In genomic region chr19:4030981-4031380, GRCh38 we compare ENCODE assay signal across 27 cellular contexts. TPM values are rescaled to one million over a fixed set of nuclear protein-coding genes. Genes with fewer than 3 reads are reported as not detected.
A peak's percentile ranks its signal among the peaks of the same experiment; 100 is the strongest.
DNase-seq lines count a peak whose midpoint lies in the region; ATAC-seq, FAIRE-seq and TF ChIP-seq lines count a peak whose summit lies in the region.
"Had no signal": no experiment of that assay in that cellular context is flagged by ENCODE, and none has a peak within 500 bp of the region (broad histone marks: within the 10 kb centered on the region; RNA-seq: fewer than 3 reads in every experiment).

No MANE protein-coding gene starts in this region.

- CTCF ChIA-PET in GM12878 (lab: Yijun Ruan, JAX) (no interaction called here), HepG2 (lab: Yijun Ruan, JAX; ENCODE audit: low intra/inter-chr PET ratio, low total read pairs) (no interaction called here)

- intact Hi-C loops in GM12878 (cut with micrococcal nuclease; ENCODE audit: unreplicated experiment) (no loop called here), HepG2 (cut with micrococcal nuclease; ENCODE audit: unreplicated experiment) (no loop called here)

- BruUV-seq in GM12878 (replicated peaks; lab: Mats Ljungman, UMichigan) (no TSS peak), HepG2 (replicated peaks; lab: Mats Ljungman, UMichigan) (no TSS peak)

- DNase-seq in GM12878 (ENCODE audit: low read depth, low spot score) (no peak), HepG2 (ENCODE audit: low spot score) (no peak), tibial nerve (ENCODE audit: low spot score in 2 of 2) (no peak), SIG-M5 treated with dmso at 0.1 percent for 504 hours (lab: John Stamatoyannopoulos, UW; ENCODE audit: unreplicated experiment) (no peak)
- DNase-seq in stimulated activated effector memory CD8-positive, alpha-beta T cell treated with anti-CD3 and anti-CD28 coated beads, Interleukin-12 subunit alpha, Interleukin-12 subunit beta, amount 100 ng/mL, for 72 hours (ENCODE audit: low spot score in 2 of 2) = no peak
- no peak for DNase-seq in effector memory CD4-positive, alpha-beta T cell
- DNase-seq: 8988T; ACHN; AML-193; BE2C; CD4-positive, alpha-beta T cell; CD8-positive, alpha-beta memory T cell; DMS 273 treated with DMSO at 0.1 percent for 48 hours; DMS79; EL; GDM1; GM23248; H7; HCEC 1CT had no signal

- SMC1A ChIA-PET in GM12878 (lab: Charles Lee; ENCODE audit: uncharacterized antibody, unreplicated experiment) = no interaction called here

- H3K4me1 Mint-ChIP-seq in stimulated activated effector memory CD8-positive, alpha-beta T cell treated with anti-CD3 and anti-CD28 coated beads, Interleukin-12 subunit alpha, Interleukin-12 subunit beta, amount 100 ng/mL, for 72 hours = no peaks in the 10 kb centered on the region
- H3K4me1 Mint-ChIP-seq: CD8-positive, alpha-beta memory T cell had no signal

- H3K9ac ChIP-seq in GM12878 (ENCODE audit: control insufficient read depth, insufficient read depth, low read length) = no peak overlapping the region
- no peak overlapping the region for H3K9ac ChIP-seq in HepG2 (ENCODE audit: insufficient read depth, low read depth, low read length)
- H3K9ac ChIP-seq: GM23248 had no signal

- no peak overlapping the region for H3K4me2 ChIP-seq in GM12878 (ENCODE audit: control insufficient read depth, insufficient read depth)
- H3K4me2 ChIP-seq in HepG2 (ENCODE audit: low read depth, low read length) = no peak overlapping the region
- H3K4me2 ChIP-seq: A549; BLaER1 treated with 17β-estradiol and CSF1 and Interleukin-3, amounts not matched to agents 10 nM and 100 nM had no signal

- H3K4me3 Mint-ChIP-seq in stimulated activated effector memory CD8-positive, alpha-beta T cell treated with anti-CD3 and anti-CD28 coated beads, Interleukin-12 subunit alpha, Interleukin-12 subunit beta, amount 100 ng/mL, for 72 hours = no peak overlapping the region
- H3K4me3 Mint-ChIP-seq: CD14-positive monocyte; CD4-positive, alpha-beta T cell; CD8-positive, alpha-beta memory T cell had no signal

- H3K4me3 ChIP-seq in GM12878 (no peak overlapping the region), HepG2 (replicated peaks in 1 of 3; ENCODE audit: insufficient read depth in 1 of 3, low read depth in 2 of 3, low read length in 3 of 3) (no peak overlapping the region), tibial nerve (no peak overlapping the region)
- H3K4me3 ChIP-seq in effector memory CD4-positive, alpha-beta T cell (ENCODE audit: insufficient read depth, low read depth, low read length, poor library complexity, severe bottlenecking) = no peak overlapping the region
- H3K4me3 ChIP-seq: A549; BLaER1 treated with 17β-estradiol and CSF1 and Interleukin-3, amounts not matched to agents 10 nM and 100 nM; GM23248 had no signal

- peak overlapping the region; percentile 60 for H3K27ac Mint-ChIP-seq in stimulated activated effector memory CD8-positive, alpha-beta T cell treated with anti-CD3 and anti-CD28 coated beads, Interleukin-12 subunit alpha, Interleukin-12 subunit beta, amount 100 ng/mL, for 72 hours
- H3K27ac Mint-ChIP-seq: CD14-positive monocyte; CD4-positive, alpha-beta T cell had no signal

- WGBS in GM12878 (ENCODE audit: insufficient coverage, insufficient replicate concordance, low lambda C conversion rate, missing lambda C conversion rate) = 100% methylated on average over 7 of the region's 9 CpGs
- WGBS in HepG2 (ENCODE audit: low lambda C conversion rate) = 80% methylated on average over 1 of the region's 9 CpGs
- 60 to 78% methylated on average over 4 to 9 of the region's 9 CpGs for WGBS in tibial nerve, 2 donors

- TF ChIP-seq CTCF in GM12878 (IDR thresholded peaks at IDR 0.05 in 2 of 3, conservative IDR thresholded peaks at IDR 0.05 in 1 of 3; ENCODE audit: control insufficient read depth in 2 of 3, extremely low read depth in 1 of 3, insufficient read depth in 1 of 3, low read depth in 3 of 3, low read length in 3 of 3) (no peak), HepG2 (CRISPR knock-in tag; IDR thresholded peaks at IDR 0.05) (no peak), tibial nerve (IDR thresholded peaks at IDR 0.05) (no peak)

- in situ Hi-C loops in GM12878 (cut with MboI) (no loop called here), HepG2 (cut with HindIII; ENCODE audit: extremely low pct_ligation_motif_present, low pct_unique_long_range_greater_than_20kb) (no loop called here)

- H3K79me2 ChIP-seq in GM12878 (ENCODE audit: control insufficient read depth, insufficient read depth, low read length) (no peaks in the 10 kb centered on the region), HepG2 (ENCODE audit: insufficient read depth, low read length) (no peaks in the 10 kb centered on the region)

- H3K36me3 Mint-ChIP-seq in stimulated activated effector memory CD8-positive, alpha-beta T cell treated with anti-CD3 and anti-CD28 coated beads, Interleukin-12 subunit alpha, Interleukin-12 subunit beta, amount 100 ng/mL, for 72 hours = peaks cover 55% of the 10 kb centered on the region

- no peaks in the 10 kb centered on the region for H3K9me3 Mint-ChIP-seq in stimulated activated effector memory CD8-positive, alpha-beta T cell treated with anti-CD3 and anti-CD28 coated beads, Interleukin-12 subunit alpha, Interleukin-12 subunit beta, amount 100 ng/mL, for 72 hours
- H3K9me3 Mint-ChIP-seq: CD4-positive, alpha-beta T cell; CD8-positive, alpha-beta memory T cell had no signal

- no peak overlapping the region for H3K27ac ChIP-seq in GM12878 (ENCODE audit: control insufficient read depth, insufficient read depth)
- no peak overlapping the region for H3K27ac ChIP-seq in HepG2 (ENCODE audit: extremely low read length, insufficient read depth, low read length)
- H3K27ac ChIP-seq in tibial nerve = peak overlapping the region; percentile 36 to 87 (median 71)
- H3K27ac ChIP-seq in effector memory CD4-positive, alpha-beta T cell (ENCODE audit: insufficient read depth, low read length, poor library complexity, severe bottlenecking) = no peak overlapping the region
- H3K27ac ChIP-seq: A549, GM23248 had no signal

- peaks cover 0 to 12% of the 10 kb centered on the region in 2 experiments; a peak in 3 of 4 replicates for H3K36me3 ChIP-seq in GM12878 (ENCODE audit: control insufficient read depth in 2 of 2, insufficient read depth in 2 of 2, low read length in 1 of 2)
- H3K36me3 ChIP-seq in HepG2 (replicated peaks in 1 of 2; ENCODE audit: control insufficient read depth in 1 of 2, insufficient read depth in 2 of 2, low read length in 2 of 2) = peaks cover 9 to 18% of the 10 kb centered on the region in 2 experiments; a peak in 4 of 5 replicates
- H3K36me3 ChIP-seq in tibial nerve = peaks cover 5 to 89% (median 21%) of the 10 kb centered on the region in 3 donors
- H3K36me3 ChIP-seq in effector memory CD4-positive, alpha-beta T cell (ENCODE audit: control insufficient read depth, insufficient read depth, low read length) = peaks cover 44% of the 10 kb centered on the region

- TF ChIP-seq POLR2A in GM12878 (IDR thresholded peaks at IDR 0.05; ENCODE audit: low read depth, low read length) (0 out of 2 replicates have a peak, but pooled peaks have one; percentile 28), HepG2 (IDR thresholded peaks at IDR 0.05; ENCODE audit: insufficient read depth in 1 of 2, low read depth in 2 of 2, low read length in 2 of 2) (no peak), tibial nerve (IDR thresholded peaks at IDR 0.05) (no peak)

- H3K4me1 ChIP-seq in GM12878 (ENCODE audit: control insufficient read depth, insufficient read depth, low read length) (no peaks in the 10 kb centered on the region), HepG2 (ENCODE audit: insufficient read depth, low read length) (no peaks in the 10 kb centered on the region), tibial nerve (peaks cover 0 to 51% (median 29%) of the 10 kb centered on the region in 4 donors)
- H3K4me1 ChIP-seq in effector memory CD4-positive, alpha-beta T cell (ENCODE audit: control insufficient read depth, insufficient read depth, low read length, poor library complexity, severe bottlenecking) = no peaks in the 10 kb centered on the region
- H3K4me1 ChIP-seq: A549; BE2C; BLaER1 treated with 17β-estradiol and CSF1 and Interleukin-3, amounts not matched to agents 10 nM and 100 nM had no signal

- TF ChIP-seq RAD21 in GM12878 (IDR thresholded peaks at IDR 0.05; ENCODE audit: insufficient read depth, low read depth, low read length) (no peak), HepG2 (CRISPR knock-in tag; IDR thresholded peaks at IDR 0.05) (no peak)

- no peak for ATAC-seq in GM12878
- no peak for ATAC-seq in HepG2
- no peak for ATAC-seq in stimulated activated effector memory CD8-positive, alpha-beta T cell treated with anti-CD3 and anti-CD28 coated beads, Interleukin-12 subunit alpha, Interleukin-12 subunit beta, amount 100 ng/mL, for 72 hours
- ATAC-seq in HG03565 (IDR thresholded peaks at IDR 0.05; ENCODE audit: unreplicated experiment) = no peak
- ATAC-seq: A549 had no signal

- TF ChIP-seq EP300 in GM12878 (IDR thresholded peaks at IDR 0.05; ENCODE audit: borderline replicate concordance in 1 of 2, control insufficient read depth in 1 of 2, low read depth in 2 of 2, low read length in 2 of 2) (no peak), HepG2 (IDR thresholded peaks at IDR 0.05; ENCODE audit: low read depth in 2 of 2, low read length in 2 of 2) (no peak), HepG2 (CRISPR knock-in tag; IDR thresholded peaks at IDR 0.05; ENCODE audit: borderline replicate concordance) (no peak), tibial nerve (IDR thresholded peaks at IDR 0.05) (no peak)

- H4K20me1 ChIP-seq in GM12878 (ENCODE audit: control insufficient read depth, insufficient read depth) (no peaks in the 10 kb centered on the region), HepG2 (ENCODE audit: insufficient read depth, low read length) (no peaks in the 10 kb centered on the region)

- no peak for FAIRE-seq in GM12878 (lab: Jason Lieb, UNC)
- FAIRE-seq in HepG2 (lab: Jason Lieb, UNC) = no peak
- FAIRE-seq: A549, D721Med, GM12891, GM19239, H1 had no signal

- POLR2A ChIA-PET in GM12878 (lab: Charles Lee) = no interaction called here
- POLR2A ChIA-PET in HepG2 (lab: Yijun Ruan, JAX) = no interaction called here

- RAD21 ChIA-PET in GM12878 (lab: Charles Lee; ENCODE audit: unreplicated experiment) = no interaction called here

- H3K27me3 ChIP-seq in GM12878 (replicated peaks in 1 of 2; ENCODE audit: control insufficient read depth in 2 of 2, insufficient read depth in 2 of 2, low read length in 1 of 2) (no peaks in the 10 kb centered on the region), HepG2 (ENCODE audit: control insufficient read depth in 1 of 2, insufficient read depth in 2 of 2, low read length in 2 of 2) (no peaks in the 10 kb centered on the region), tibial nerve (no peaks in the 10 kb centered on the region)
- H3K27me3 ChIP-seq in effector memory CD4-positive, alpha-beta T cell (replicated peaks; ENCODE audit: control insufficient read depth, insufficient read depth, low read length, poor library complexity, severe bottlenecking) = no peaks in the 10 kb centered on the region
- H3K27me3 ChIP-seq: BE2C; BLaER1 treated with 17β-estradiol and CSF1 and Interleukin-3, amounts not matched to agents 10 nM and 100 nM had no signal

- H2AFZ ChIP-seq in GM12878 (ENCODE audit: control insufficient read depth, low read depth, low read length) (no peak overlapping the region), HepG2 (ENCODE audit: low read length) (no peak overlapping the region)
- H2AFZ ChIP-seq: GM23248 had no signal

- H3K9me3 ChIP-seq in GM12878 (replicated peaks; ENCODE audit: control insufficient read depth, insufficient read depth, low read length) (peaks cover 2% of the 10 kb centered on the region; the same call in 2 of the 3 replicates), HepG2 (ENCODE audit: low read length) (no peaks in the 10 kb centered on the region), tibial nerve (no peaks in the 10 kb centered on the region)
- no peaks in the 10 kb centered on the region for H3K9me3 ChIP-seq in effector memory CD4-positive, alpha-beta T cell (ENCODE audit: control insufficient read depth, low read length)
- H3K9me3 ChIP-seq: A549, BE2C had no signal

RNA-seq across cellular contexts. Expression of gene PIAS4, which starts 23.4 kb away (rescaled TPM):
- 20.6 and 22.2 TPM in 2 replicates for total RNA-seq in GM12878 (2013; cell fraction: nucleolus; rRNA removed)
- 17.8 and 22.0 TPM in 2 replicates for total RNA-seq in GM12878 (2014; rRNA removed)
- total RNA-seq in GM12878 (2014; rRNA removed; fragmentation: Illumina TruSeq; extraction: Trizol) = 5.7 and 10.6 TPM in 2 replicates
- total RNA-seq in GM12878 (2021) = 23.2 and 25.1 TPM in 2 replicates
- 12.1 TPM for polyA plus RNA-seq in GM12878 (2011; ENCODE audit: low read depth)
- polyA plus RNA-seq in GM12878 (2011; rRNA removed) = 2.7 and 7.7 TPM in 2 replicates
- 11.0 and 13.0 TPM in 2 replicates for polyA plus RNA-seq in GM12878 (2011; cell fraction: cytosol; rRNA removed)
- 16.1 and 32.0 TPM in 2 replicates for polyA plus RNA-seq in GM12878 (2011; cell fraction: nucleus; rRNA removed)
- 15.2 and 24.4 TPM in 2 replicates for polyA plus RNA-seq in GM12878 (2012)
- 5.4 and 9.6 TPM in 2 replicates for polyA plus RNA-seq in GM12878 (2014; fragmentation: Illumina TruSeq; extraction: Trizol)
- polyA plus RNA-seq in GM12878 (2014; fragmentation: Nextera tagmentation; extraction: Ambion mirVana) = under 1 TPM; 0.13 to 0.40 TPM
- 17.9 and 23.1 TPM in 2 replicates for polyA plus RNA-seq in GM12878 (2014; rRNA removed)
- polyA plus RNA-seq in GM12878 (2016; fragmentation: Nextera tagmentation; extraction: Ambion mirVana) = 10 to 100 TPM; 12.0 to 13.5 TPM
- polyA minus RNA-seq in GM12878 (2011; rRNA and poly(A)+ RNA removed) = 4.2 and 14.1 TPM in 2 replicates
- polyA minus RNA-seq in GM12878 (2011; cell fraction: cytosol; rRNA and poly(A)+ RNA removed) = 4.5 and 4.8 TPM in 2 replicates
- 14.3 and 19.8 TPM in 2 replicates for polyA minus RNA-seq in GM12878 (2011; cell fraction: nucleus; rRNA and poly(A)+ RNA removed)
- total RNA-seq in HepG2 (2016; rRNA removed; fragmentation: Illumina TruSeq; extraction: Trizol) = 20.1 and 22.4 TPM in 2 replicates
- 4.3 and 5.1 TPM in 2 replicates for total RNA-seq in HepG2 (2016; cell fraction: cytosol; rRNA removed; fragmentation: Illumina TruSeq; extraction: Trizol; ENCODE audit: low read depth)
- total RNA-seq in HepG2 (2016; cell fraction: insoluble cytoplasmic fraction; rRNA removed; fragmentation: Illumina TruSeq; extraction: Trizol) = 16.7 and 23.3 TPM in 2 replicates
- total RNA-seq in HepG2 (2016; cell fraction: membrane; rRNA removed; fragmentation: Illumina TruSeq; extraction: Trizol) = 9.8 and 11.2 TPM in 2 replicates
- total RNA-seq in HepG2 (2016; cell fraction: nucleus; rRNA removed; fragmentation: Illumina TruSeq; extraction: Trizol) = 9.7 and 15.2 TPM in 2 replicates
- polyA plus RNA-seq in HepG2 (2011; rRNA removed) = 8.7 and 9.0 TPM in 2 replicates
- polyA plus RNA-seq in HepG2 (2011; cell fraction: cytosol; rRNA removed) = 11.2 and 43.1 TPM in 2 replicates
- polyA plus RNA-seq in HepG2 (2011; cell fraction: nucleus; rRNA removed) = 22.4 and 27.4 TPM in 2 replicates
- polyA plus RNA-seq in HepG2 (2012) = 19.1 and 20.7 TPM in 2 replicates
- polyA plus RNA-seq in HepG2 (2016; cell fraction: cytosol; fragmentation: Illumina TruSeq; extraction: Trizol; ENCODE audit: low read depth) = 3.3 and 3.5 TPM in 2 replicates
- 18.2 and 33.3 TPM in 2 replicates for polyA plus RNA-seq in HepG2 (2016; cell fraction: insoluble cytoplasmic fraction; fragmentation: Illumina TruSeq; extraction: Trizol; ENCODE audit: low read depth)
- polyA plus RNA-seq in HepG2 (2016; cell fraction: membrane; fragmentation: Illumina TruSeq; extraction: Trizol; ENCODE audit: low read depth) = 5.6 and 5.9 TPM in 2 replicates
- 36.3 and 39.1 TPM in 2 replicates for polyA plus RNA-seq in HepG2 (2016; cell fraction: nucleus; fragmentation: Illumina TruSeq; extraction: Trizol; ENCODE audit: insufficient read depth, low read depth)
- polyA minus RNA-seq in HepG2 (2011; rRNA and poly(A)+ RNA removed; ENCODE audit: low replicate concordance) = 12.2 and 13.9 TPM in 2 replicates
- polyA minus RNA-seq in HepG2 (2011; cell fraction: cytosol; rRNA and poly(A)+ RNA removed) = 5.1 and 7.7 TPM in 2 replicates
- 14.5 and 15.1 TPM in 2 replicates for polyA minus RNA-seq in HepG2 (2011; cell fraction: nucleus; rRNA and poly(A)+ RNA removed)
- 10 to 100 TPM; 23.0 to 32.4 (median 26.3) TPM for total RNA-seq in tibial nerve

RNA-seq across cellular contexts. Expression of gene ZBTB7A, which starts 35.7 kb away (rescaled TPM):
- 20.9 and 24.8 TPM in 2 replicates for total RNA-seq in GM12878 (2013; cell fraction: nucleolus; rRNA removed)
- total RNA-seq in GM12878 (2014; rRNA removed) (10.6 and 15.9 TPM in 2 replicates), GM12878 (2014; rRNA removed; fragmentation: Illumina TruSeq; extraction: Trizol) (3.2 TPM in 2 replicates), GM12878 (2021) (40.0 and 42.4 TPM in 2 replicates), HepG2 (2016; rRNA removed; fragmentation: Illumina TruSeq; extraction: Trizol) (3.5 and 3.6 TPM in 2 replicates), tibial nerve (10 to 100 TPM; 64.9 to 97.7 (median 86.7) TPM)
- polyA plus RNA-seq in GM12878 (2011; ENCODE audit: low read depth) = 2.2 TPM
- polyA plus RNA-seq in GM12878 (2011; rRNA removed) (0.84 and 2.5 TPM in 2 replicates), GM12878 (2014; fragmentation: Illumina TruSeq; extraction: Trizol) (4.1 and 5.9 TPM in 2 replicates), GM12878 (2014; fragmentation: Nextera tagmentation; extraction: Ambion mirVana) (under 1 TPM; 0.26 to 0.73 TPM), GM12878 (2014; rRNA removed) (16.2 and 22.2 TPM in 2 replicates), GM12878 (2016; fragmentation: Nextera tagmentation; extraction: Ambion mirVana) (10 to 100 TPM in 1 of 2 experiments, 1 to 10 TPM in 1; 2.0 to 10.1 TPM), HepG2 (2011; rRNA removed) (4.0 and 5.5 TPM in 2 replicates)
- 4.5 and 7.6 TPM in 2 replicates for polyA plus RNA-seq in GM12878 (2011; cell fraction: cytosol; rRNA removed)
- 12.8 and 18.3 TPM in 2 replicates for polyA plus RNA-seq in GM12878 (2011; cell fraction: nucleus; rRNA removed)
- polyA plus RNA-seq in GM12878 (2012) = 14.1 and 15.9 TPM in 2 replicates
- polyA minus RNA-seq in GM12878 (2011; rRNA and poly(A)+ RNA removed) = 3.6 and 6.5 TPM in 2 replicates
- polyA minus RNA-seq in GM12878 (2011; cell fraction: cytosol; rRNA and poly(A)+ RNA removed) = 12.4 and 12.8 TPM in 2 replicates
- 3.6 and 4.7 TPM in 2 replicates for polyA minus RNA-seq in GM12878 (2011; cell fraction: nucleus; rRNA and poly(A)+ RNA removed)
- 1.8 TPM in 2 replicates for total RNA-seq in HepG2 (2016; cell fraction: cytosol; rRNA removed; fragmentation: Illumina TruSeq; extraction: Trizol; ENCODE audit: low read depth)
- total RNA-seq in HepG2 (2016; cell fraction: insoluble cytoplasmic fraction; rRNA removed; fragmentation: Illumina TruSeq; extraction: Trizol) = 2.7 and 3.2 TPM in 2 replicates
- 3.7 and 4.3 TPM in 2 replicates for total RNA-seq in HepG2 (2016; cell fraction: membrane; rRNA removed; fragmentation: Illumina TruSeq; extraction: Trizol)
- 3.0 and 3.1 TPM in 2 replicates for total RNA-seq in HepG2 (2016; cell fraction: nucleus; rRNA removed; fragmentation: Illumina TruSeq; extraction: Trizol)
- polyA plus RNA-seq in HepG2 (2011; cell fraction: cytosol; rRNA removed) = 2.9 and 4.8 TPM in 2 replicates
- 23.5 and 34.3 TPM in 2 replicates for polyA plus RNA-seq in HepG2 (2011; cell fraction: nucleus; rRNA removed)
- polyA plus RNA-seq in HepG2 (2012) = 4.7 and 6.0 TPM in 2 replicates
- polyA plus RNA-seq in HepG2 (2016; cell fraction: cytosol; fragmentation: Illumina TruSeq; extraction: Trizol; ENCODE audit: low read depth) = 0.96 and 1.2 TPM in 2 replicates
- 4.5 and 4.8 TPM in 2 replicates for polyA plus RNA-seq in HepG2 (2016; cell fraction: insoluble cytoplasmic fraction; fragmentation: Illumina TruSeq; extraction: Trizol; ENCODE audit: low read depth)
- 2.7 and 3.0 TPM in 2 replicates for polyA plus RNA-seq in HepG2 (2016; cell fraction: membrane; fragmentation: Illumina TruSeq; extraction: Trizol; ENCODE audit: low read depth)
- polyA plus RNA-seq in HepG2 (2016; cell fraction: nucleus; fragmentation: Illumina TruSeq; extraction: Trizol; ENCODE audit: insufficient read depth, low read depth) = 9.7 and 9.9 TPM in 2 replicates
- polyA minus RNA-seq in HepG2 (2011; rRNA and poly(A)+ RNA removed; ENCODE audit: low replicate concordance) = 4.3 and 12.1 TPM in 2 replicates
- 9.4 and 10.5 TPM in 2 replicates for polyA minus RNA-seq in HepG2 (2011; cell fraction: cytosol; rRNA and poly(A)+ RNA removed)
- 5.0 and 5.4 TPM in 2 replicates for polyA minus RNA-seq in HepG2 (2011; cell fraction: nucleus; rRNA and poly(A)+ RNA removed)

RNA-seq across cellular contexts. Expression of gene EEF2, which starts 45.7 kb away (rescaled TPM):
- 428 and 477 TPM in 2 replicates for total RNA-seq in GM12878 (2013; cell fraction: nucleolus; rRNA removed)
- total RNA-seq in GM12878 (2014; rRNA removed) (2,013 and 2,296 TPM in 2 replicates), GM12878 (2014; rRNA removed; fragmentation: Illumina TruSeq; extraction: Trizol) (1,954 and 2,053 TPM in 2 replicates), GM12878 (2021) (3,487 and 3,491 TPM in 2 replicates), HepG2 (2016; rRNA removed; fragmentation: Illumina TruSeq; extraction: Trizol) (1,722 and 1,777 TPM in 2 replicates), tibial nerve (1,000 to 10,000 TPM; 1,233 to 1,650 (median 1,549) TPM)
- 2,021 TPM for polyA plus RNA-seq in GM12878 (2011; ENCODE audit: low read depth)
- polyA plus RNA-seq in GM12878 (2011; rRNA removed) (1,026 and 1,259 TPM in 2 replicates), GM12878 (2014; fragmentation: Illumina TruSeq; extraction: Trizol) (1,630 and 2,440 TPM in 2 replicates), GM12878 (2014; fragmentation: Nextera tagmentation; extraction: Ambion mirVana) (100 to 1,000 TPM; 513 to 937 TPM), GM12878 (2014; rRNA removed) (1,584 and 1,859 TPM in 2 replicates), GM12878 (2016; fragmentation: Nextera tagmentation; extraction: Ambion mirVana) (100 to 1,000 TPM; 280 to 285 TPM), HepG2 (2011; rRNA removed) (1,441 and 1,465 TPM in 2 replicates)
- 1,261 and 1,791 TPM in 2 replicates for polyA plus RNA-seq in GM12878 (2011; cell fraction: cytosol; rRNA removed)
- 851 and 1,120 TPM in 2 replicates for polyA plus RNA-seq in GM12878 (2011; cell fraction: nucleus; rRNA removed)
- 2,531 and 6,101 TPM in 2 replicates for polyA plus RNA-seq in GM12878 (2012)
- 1,004 and 2,355 TPM in 2 replicates for polyA minus RNA-seq in GM12878 (2011; rRNA and poly(A)+ RNA removed)
- polyA minus RNA-seq in GM12878 (2011; cell fraction: cytosol; rRNA and poly(A)+ RNA removed) = 1,141 and 1,143 TPM in 2 replicates
- polyA minus RNA-seq in GM12878 (2011; cell fraction: nucleus; rRNA and poly(A)+ RNA removed) = 341 and 536 TPM in 2 replicates
- 663 and 837 TPM in 2 replicates for total RNA-seq in HepG2 (2016; cell fraction: cytosol; rRNA removed; fragmentation: Illumina TruSeq; extraction: Trizol; ENCODE audit: low read depth)
- total RNA-seq in HepG2 (2016; cell fraction: insoluble cytoplasmic fraction; rRNA removed; fragmentation: Illumina TruSeq; extraction: Trizol) = 1,312 and 1,845 TPM in 2 replicates
- total RNA-seq in HepG2 (2016; cell fraction: membrane; rRNA removed; fragmentation: Illumina TruSeq; extraction: Trizol) = 2,334 and 2,783 TPM in 2 replicates
- total RNA-seq in HepG2 (2016; cell fraction: nucleus; rRNA removed; fragmentation: Illumina TruSeq; extraction: Trizol) = 709 and 773 TPM in 2 replicates
- 1,619 and 2,301 TPM in 2 replicates for polyA plus RNA-seq in HepG2 (2011; cell fraction: cytosol; rRNA removed)
- 945 and 1,058 TPM in 2 replicates for polyA plus RNA-seq in HepG2 (2011; cell fraction: nucleus; rRNA removed)
- polyA plus RNA-seq in HepG2 (2012) = 2,825 and 3,817 TPM in 2 replicates
- 660 and 778 TPM in 2 replicates for polyA plus RNA-seq in HepG2 (2016; cell fraction: cytosol; fragmentation: Illumina TruSeq; extraction: Trizol; ENCODE audit: low read depth)
- polyA plus RNA-seq in HepG2 (2016; cell fraction: insoluble cytoplasmic fraction; fragmentation: Illumina TruSeq; extraction: Trizol; ENCODE audit: low read depth) = 1,198 and 1,548 TPM in 2 replicates
- 1,837 and 2,206 TPM in 2 replicates for polyA plus RNA-seq in HepG2 (2016; cell fraction: membrane; fragmentation: Illumina TruSeq; extraction: Trizol; ENCODE audit: low read depth)
- 1,012 and 1,080 TPM in 2 replicates for polyA plus RNA-seq in HepG2 (2016; cell fraction: nucleus; fragmentation: Illumina TruSeq; extraction: Trizol; ENCODE audit: insufficient read depth, low read depth)
- 1,462 and 3,209 TPM in 2 replicates for polyA minus RNA-seq in HepG2 (2011; rRNA and poly(A)+ RNA removed; ENCODE audit: low replicate concordance)
- 1,805 and 1,823 TPM in 2 replicates for polyA minus RNA-seq in HepG2 (2011; cell fraction: cytosol; rRNA and poly(A)+ RNA removed)
- 434 and 615 TPM in 2 replicates for polyA minus RNA-seq in HepG2 (2011; cell fraction: nucleus; rRNA and poly(A)+ RNA removed)

Comparison
In these comparisons a context has a peak if more than half of its experiments do, and no peak if none do; other contexts are left out.
1. H3K27ac ChIP-seq: peak in tibial nerve (4 of 4); none in GM12878 (single experiment), HepG2 (single experiment) and effector memory CD4-positive, alpha-beta T cell (single experiment).
2. Of the 75 proteins assayed by ChIP-seq in both HepG2 and GM12878: peak only in HepG2: none; only in GM12878: POLR2A; in both: none; in neither: 74.